ENCODE assay signal across 1 cellular context in genomic region chr19:18427080-18427751, GRCh38.
TF ChIP-seq lines count a peak whose summit lies in the region.

No MANE protein-coding gene starts in this region.

TF ChIP-seq in IMR-90, 13 proteins besides CTCF, POLR2A, EP300 and RAD21:
- TF ChIP-seq MAFK (IDR thresholded peaks at IDR 0.05; ENCODE audit: low read depth, low read length) = no peak
- TF ChIP-seq BHLHE40 (IDR thresholded peaks at IDR 0.05; ENCODE audit: low read depth, low read length) = no peak
- TF ChIP-seq MAZ (IDR thresholded peaks at IDR 0.05; ENCODE audit: borderline replicate concordance, low read depth, low read length) = no peak
- no peak for TF ChIP-seq CHD1 (IDR thresholded peaks at IDR 0.05; ENCODE audit: low read depth, low read length)
- TF ChIP-seq MXI1 (IDR thresholded peaks at IDR 0.05; ENCODE audit: borderline replicate concordance, low read depth, low read length) = no peak
- no peak for TF ChIP-seq SMC3 (IDR thresholded peaks at IDR 0.05; ENCODE audit: low read depth, low read length)
- TF ChIP-seq ELK1 (IDR thresholded peaks at IDR 0.05; ENCODE audit: borderline replicate concordance, low read depth, low read length) = no peak
- no peak for TF ChIP-seq RCOR1 (IDR thresholded peaks at IDR 0.05; ENCODE audit: insufficient replicate concordance, low read length)
- no peak for TF ChIP-seq NFE2L2 (IDR thresholded peaks at IDR 0.05; ENCODE audit: low read depth, low read length)
- TF ChIP-seq RFX5 (IDR thresholded peaks at IDR 0.05; ENCODE audit: low read depth, low read length) = no peak
- no peak for TF ChIP-seq CEBPB (IDR thresholded peaks at IDR 0.05; ENCODE audit: low read depth, low read length)
- TF ChIP-seq USF2 (IDR thresholded peaks at IDR 0.05; ENCODE audit: low read depth, low read length) = no peak
- no peak for TF ChIP-seq FOS (IDR thresholded peaks at IDR 0.05; ENCODE audit: low read depth, low read length)
